Comparison of ENCODE assay signal across 8 cellular contexts in genomic region chr16:25013751-25014499, GRCh38. TPM values are rescaled to one million over a fixed set of nuclear protein-coding genes. Genes with fewer than 3 reads are reported as not detected.
DNase-seq lines count a peak whose midpoint lies in the region; ATAC-seq and TF ChIP-seq lines count a peak whose summit lies in the region.

No MANE protein-coding gene starts in this region.

- POLR2A ChIA-PET in CD8-positive, alpha-beta memory T cell (lab: Charles Lee): interaction anchor here (3.7 kb wide), 1 partner anchor 35 kb away, joined by 48 read pairs; no protein-coding TSS in a partner anchor

- no peaks in the 10 kb centered on the region for H3K9me3 ChIP-seq in CD8-positive, alpha-beta memory T cell (ENCODE audit: low read length)
- H3K9me3 ChIP-seq in lung (ENCODE audit: control insufficient read depth in 2 of 2, insufficient read depth in 1 of 2, low read length in 1 of 2) (no peaks in the 10 kb centered on the region), uterus (no peaks in the 10 kb centered on the region)

- ATAC-seq in GM19467 (IDR thresholded peaks at IDR 0.05; ENCODE audit: unreplicated experiment) (peak; percentile 52), HG03521 (IDR thresholded peaks at IDR 0.05; ENCODE audit: unreplicated experiment) (peak; percentile 54), lung (ENCODE audit: insufficient read depth, low FRiP score) (no peak)

- TF ChIP-seq CTCF in lung (IDR thresholded peaks at IDR 0.05; ENCODE audit: control extremely low read depth, extremely low read depth): no peak
- TF ChIP-seq CTCF in uterus (IDR thresholded peaks at IDR 0.05): no peak

- CTCF ChIA-PET in CD8-positive, alpha-beta memory T cell (lab: Charles Lee): no interaction called here

- intact Hi-C loops in uterus (cut with DNase I; ENCODE audit: low total_unique reads): no loop called here

- peaks cover 60% of the 10 kb centered on the region for H3K4me1 ChIP-seq in CD8-positive, alpha-beta memory T cell (ENCODE audit: insufficient read depth, low read length)
- peaks cover 19 to 34% of the 10 kb centered on the region in 2 donors for H3K4me1 ChIP-seq in lung (ENCODE audit: control insufficient read depth in 2 of 2, insufficient read depth in 2 of 2, low read length in 2 of 2)
- H3K4me1 ChIP-seq in uterus: peaks cover 0 to 11% of the 10 kb centered on the region in 2 donors

- peak overlapping the region; percentile 83 for H3K4me3 ChIP-seq in CD8-positive, alpha-beta memory T cell (ENCODE audit: low read length)
- H3K4me3 ChIP-seq in lung: peak overlapping the region; percentile 90
- H3K4me3 ChIP-seq in uterus: peak overlapping the region; percentile 46 to 94

- peak overlapping the region; percentile 87 to 99 (median 97) for H3K27ac Mint-ChIP-seq in CD8-positive, alpha-beta memory T cell

- H3K9me3 Mint-ChIP-seq in CD8-positive, alpha-beta memory T cell: no peaks in the 10 kb centered on the region

- peak overlapping the region; percentile 85 to 98 (median 97) for H3K4me3 Mint-ChIP-seq in CD8-positive, alpha-beta memory T cell

- H3K4me1 Mint-ChIP-seq in CD8-positive, alpha-beta memory T cell: peaks cover 70 to 87% (median 79%) of the 10 kb centered on the region in 3 donors

- peak overlapping the region; percentile 70 for H3K27ac ChIP-seq in CD8-positive, alpha-beta memory T cell (ENCODE audit: low read depth, low read length)
- peak overlapping the region; percentile 83 for H3K27ac ChIP-seq in angular gyrus (ENCODE audit: low read depth, low read length)
- peak overlapping the region; percentile 97 to 99 for H3K27ac ChIP-seq in lung (ENCODE audit: low read depth in 1 of 2, low read length in 1 of 2)
- H3K27ac ChIP-seq in uterus: peak overlapping the region; percentile 89 to 99

- H3K27me3 ChIP-seq in CD8-positive, alpha-beta memory T cell (ENCODE audit: insufficient read depth, low read length, poor library complexity, severe bottlenecking): no peaks in the 10 kb centered on the region
- H3K27me3 ChIP-seq in lung (ENCODE audit: control insufficient read depth, insufficient read depth): no peaks in the 10 kb centered on the region
- H3K27me3 ChIP-seq in uterus: no peaks in the 10 kb centered on the region

- no peak for DNase-seq in CD8-positive, alpha-beta memory T cell
- DNase-seq in lung (ENCODE audit: low spot score) (no peak), uterus (no peak), NCI-H345 (lab: John Stamatoyannopoulos, UW) (no peak), DMS53 (lab: John Stamatoyannopoulos, UW) (no peak)

- no peaks in the 10 kb centered on the region for H3K36me3 ChIP-seq in CD8-positive, alpha-beta memory T cell (ENCODE audit: insufficient read depth, low read length)
- H3K36me3 ChIP-seq in lung (ENCODE audit: control insufficient read depth in 2 of 2, insufficient read depth in 2 of 2, low read length in 2 of 2): no peaks in the 10 kb centered on the region
- no peaks in the 10 kb centered on the region for H3K36me3 ChIP-seq in uterus

- TF ChIP-seq POLR2A in uterus (IDR thresholded peaks at IDR 0.05): no peak

- 10 to 14% methylated on average over 14 of the region's 14 CpGs for WGBS in lung, 2 donors

- H3K36me3 Mint-ChIP-seq in CD8-positive, alpha-beta memory T cell: peaks cover 0 to 39% (median 0%) of the 10 kb centered on the region in 3 donors

- no peaks in the 10 kb centered on the region for H3K27me3 Mint-ChIP-seq in CD8-positive, alpha-beta memory T cell

RNA-seq across cellular contexts. Expression of gene ARHGAP17, which starts 1.2 kb away (rescaled TPM):
- 10 to 100 TPM; 52.6 to 58.5 TPM for total RNA-seq in CD8-positive, alpha-beta memory T cell
- 41.7 TPM for polyA plus RNA-seq in CD8-positive, alpha-beta memory T cell
- 100 to 1,000 TPM in 1 of 2 donors, 10 to 100 TPM in 1; 76.4 to 115 TPM for total RNA-seq in lung
- 10 to 100 TPM; 26.9 to 27.8 TPM for polyA plus RNA-seq in lung
- 100 to 1,000 TPM in 1 of 4 donors, 10 to 100 TPM in 3; 50.3 to 123 (median 82.5) TPM for total RNA-seq in uterus
